8 cellular contexts compared by ENCODE assay signal in genomic region chr22:43152001-43152354, GRCh38.
DNase-seq lines count a peak whose midpoint lies in the region; ATAC-seq and TF ChIP-seq lines count a peak whose summit lies in the region.

No MANE protein-coding gene starts in this region.

- peak; percentile 13; the same call in 1 of the 3 replicates for ATAC-seq in SK-N-SH treated with all-trans-retinoic acid at 6 μM for 48 hours
- no peak for ATAC-seq in GM18498 (IDR thresholded peaks at IDR 0.05; ENCODE audit: unreplicated experiment)
- no peak for ATAC-seq in GM21360 (IDR thresholded peaks at IDR 0.05; ENCODE audit: unreplicated experiment)

- DNase-seq in fibroblast of pulmonary artery (ENCODE audit: low read depth) (no peak), skeletal muscle cell (ENCODE audit: low read depth) (no peak), NAMALWA (ENCODE audit: low spot score) (no peak), NCI-H187 (lab: John Stamatoyannopoulos, UW) (no peak)

- peak overlapping the region; percentile 52 for H3K4me3 ChIP-seq in GM12875 (ENCODE audit: low read depth, low read length)
- H3K4me3 ChIP-seq in fibroblast of pulmonary artery (replicated peaks; ENCODE audit: low read depth, low read length), result peak overlapping the region; percentile 73
- H3K4me3 ChIP-seq in skeletal muscle cell (ENCODE audit: low read depth, low read length), result peak overlapping the region; percentile 79

- TF ChIP-seq CTCF in GM12875 (IDR thresholded peaks at IDR 0.05; ENCODE audit: borderline replicate concordance, insufficient read depth, low read depth, low read length) (no peak), fibroblast of pulmonary artery (IDR thresholded peaks at IDR 0.05; ENCODE audit: low read length, missing control alignments) (no peak)

TF ChIP-seq in SK-N-SH treated with all-trans-retinoic acid at 6 μM for 48 hours, 23 proteins besides CTCF, POLR2A, EP300 and RAD21:
- TF ChIP-seq TOX (CRISPR knock-in tag; IDR thresholded peaks at IDR 0.05; ENCODE audit: borderline replicate concordance) (no peak), TCF4 (CRISPR knock-in tag; IDR thresholded peaks at IDR 0.05; ENCODE audit: borderline replicate concordance) (no peak), ZNF8 (CRISPR knock-in tag; IDR thresholded peaks at IDR 0.05) (no peak), PPARA (CRISPR knock-in tag; IDR thresholded peaks at IDR 0.05; ENCODE audit: borderline replicate concordance) (no peak), GLIS3 (CRISPR knock-in tag; IDR thresholded peaks at IDR 0.05) (no peak), ZC3H10 (CRISPR knock-in tag; IDR thresholded peaks at IDR 0.05) (no peak), ZFP30 (CRISPR knock-in tag; IDR thresholded peaks at IDR 0.05) (no peak), ZNF70 (CRISPR knock-in tag; IDR thresholded peaks at IDR 0.05) (no peak), SNAI2 (CRISPR knock-in tag; IDR thresholded peaks at IDR 0.05) (no peak), PATZ1 (CRISPR knock-in tag; IDR thresholded peaks at IDR 0.05; ENCODE audit: borderline replicate concordance) (no peak), RARB (CRISPR knock-in tag; IDR thresholded peaks at IDR 0.05) (no peak), ISL1 (CRISPR knock-in tag; IDR thresholded peaks at IDR 0.05) (no peak), ZNF565 (CRISPR knock-in tag; conservative IDR thresholded peaks at IDR 0.05; ENCODE audit: low read depth) (no peak), ESRRG (CRISPR knock-in tag; IDR thresholded peaks at IDR 0.05) (no peak), TSHZ2 (CRISPR knock-in tag; IDR thresholded peaks at IDR 0.05) (no peak), OSR1 (CRISPR knock-in tag; IDR thresholded peaks at IDR 0.05) (no peak), CREB5 (CRISPR knock-in tag; IDR thresholded peaks at IDR 0.05; ENCODE audit: low read depth) (no peak), CSRNP3 (CRISPR knock-in tag; IDR thresholded peaks at IDR 0.05) (no peak), BACH2 (CRISPR knock-in tag; IDR thresholded peaks at IDR 0.05; ENCODE audit: borderline replicate concordance) (no peak), CSDC2 (CRISPR knock-in tag; IDR thresholded peaks at IDR 0.05) (no peak)
